ENCODE assay signal across 18 cellular contexts in the genomic region with DNA sequence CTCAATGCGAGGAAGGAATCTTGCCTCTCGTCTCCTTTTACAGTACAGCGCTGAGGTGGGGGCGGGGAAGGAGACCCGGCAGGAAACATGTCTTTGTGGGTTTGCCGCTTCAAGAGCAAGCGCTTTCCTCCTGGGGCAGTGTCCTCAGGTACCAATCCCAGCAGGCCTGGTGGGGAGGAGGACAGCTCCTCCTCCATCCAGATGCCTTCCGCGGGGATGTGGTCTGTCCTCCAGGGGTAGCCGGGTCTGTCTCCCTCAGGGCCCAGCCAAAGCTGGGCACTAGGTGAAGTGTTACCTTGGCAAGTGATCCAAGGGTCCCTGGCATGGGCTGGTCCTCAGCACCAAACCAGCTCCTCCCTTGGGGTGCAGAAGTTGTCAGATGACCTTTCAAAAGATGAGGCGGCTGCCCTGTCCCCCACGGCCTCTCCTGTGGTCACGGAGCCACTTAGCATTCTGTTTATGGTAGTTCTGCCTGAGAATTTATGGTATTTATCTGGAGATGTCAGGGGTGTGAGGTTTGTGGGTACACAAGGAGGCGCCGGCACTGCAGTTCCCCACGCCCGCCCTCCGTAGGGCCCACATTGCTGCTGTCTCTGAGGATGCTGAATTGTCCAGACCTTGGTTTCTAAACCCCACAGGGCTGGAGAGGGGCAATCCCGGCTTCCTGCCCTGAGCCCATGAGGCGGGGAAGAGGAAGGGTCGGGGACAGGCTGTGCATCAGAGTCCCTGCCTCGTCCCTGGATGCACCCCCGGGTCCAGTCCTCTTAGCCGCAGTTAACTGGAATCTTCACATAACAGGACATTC.
DNase-seq lines count a peak whose midpoint lies in the region; ATAC-seq, FAIRE-seq and TF ChIP-seq lines count a peak whose summit lies in the region.
"Had no signal": no experiment of that assay in that cellular context is flagged by ENCODE, and none has a peak within 500 bp of the region (broad histone marks: within the 10 kb centered on the region; RNA-seq: fewer than 3 reads in every experiment).

No MANE protein-coding gene starts in this region.

- CTCF ChIA-PET in T-cell (lab: Charles Lee): no interaction called here

- H3K4ac ChIP-seq in H9 (ENCODE audit: low read depth, low read length): no peak overlapping the region

- no CpG with 5 or more reads among the region's 24 CpGs for WGBS in H9 (ENCODE audit: extremely low coverage, insufficient read length, low lambda C conversion rate)
- 12 to 20% (median 14%) methylated on average over 16 to 24 of the region's 24 CpGs for WGBS in spleen, 5 donors

- H3K27me3 ChIP-seq in H9 (ENCODE audit: insufficient read depth, low read length) (peaks cover 18% of the 10 kb centered on the region; the same call in 1 of the 2 replicates), astrocyte (ENCODE audit: insufficient read depth, low read length) (peaks cover 33% of the 10 kb centered on the region), spleen (replicated peaks in 1 of 7) (peaks cover 0 to 95% (median 36%) of the 10 kb centered on the region in 7 donors)

- H3K9ac ChIP-seq in H9 (ENCODE audit: extremely low read depth, insufficient read length, low read length) (no peak overlapping the region), astrocyte (ENCODE audit: low read length) (no peak overlapping the region), kidney (ENCODE audit: low read length in 2 of 2) (no peak overlapping the region)

- H3K79me2 ChIP-seq in H9 (ENCODE audit: insufficient read depth, low read length) (no peaks in the 10 kb centered on the region), astrocyte (ENCODE audit: insufficient read depth, low read length) (no peaks in the 10 kb centered on the region)

- no peak overlapping the region for H2BK5ac ChIP-seq in H9 (ENCODE audit: insufficient read length, low read length)

- H4K91ac ChIP-seq in H9 (ENCODE audit: insufficient read length, low read depth, low read length): no peak overlapping the region

- H3K36me3 Mint-ChIP-seq in H9 (ENCODE audit: insufficient read depth in 1 of 3, low read depth in 3 of 3) (no peaks in the 10 kb centered on the region), astrocyte (ENCODE audit: low read depth, unreplicated experiment) (no peaks in the 10 kb centered on the region), T-cell (no peaks in the 10 kb centered on the region)
- H3K36me3 Mint-ChIP-seq: activated CD4-positive, alpha-beta memory T cell treated with anti-CD3 and anti-CD28 coated beads for 36 hours; activated naive CD4-positive, alpha-beta T cell treated with anti-CD3 and anti-CD28 coated beads, Interleukin-2, amount 50 U/mL, for 72 hours; IgD-negative memory B cell; naive thymus-derived CD4-positive, alpha-beta T cell had no signal

- H3K56ac ChIP-seq in H9 (ENCODE audit: insufficient read length, low read depth, low read length): no peak overlapping the region

- TF ChIP-seq CTCF in H9 (conservative IDR thresholded peaks at IDR 0.05) (no peak), astrocyte (IDR thresholded peaks at IDR 0.05; ENCODE audit: insufficient read depth, low read depth, low read length) (no peak), kidney (IDR thresholded peaks at IDR 0.05; ENCODE audit: borderline replicate concordance, extremely low read depth, insufficient read depth) (no peak), spleen (IDR thresholded peaks at IDR 0.05 in 8 of 11, conservative IDR thresholded peaks at IDR 0.05 in 3 of 11) (no peak), foreskin fibroblast (IDR thresholded peaks at IDR 0.05; ENCODE audit: low read depth, low read length) (no peak)

- H3K4me3 ChIP-seq in astrocyte (ENCODE audit: insufficient read depth, low read depth, low read length): no peak overlapping the region
- H3K4me3 ChIP-seq in kidney (ENCODE audit: low read length in 2 of 2): no peak overlapping the region
- H3K4me3 ChIP-seq in spleen: no peak overlapping the region
- H3K4me3 ChIP-seq in foreskin fibroblast (ENCODE audit: low read depth in 1 of 2, low read length in 2 of 2): no peak overlapping the region

- H3K23ac ChIP-seq in H9 (ENCODE audit: insufficient read length, low read depth, low read length): no peak overlapping the region

- H3K27me3 Mint-ChIP-seq in H9 (ENCODE audit: low read depth) (peaks cover 78% of the 10 kb centered on the region), astrocyte (ENCODE audit: low read depth, unreplicated experiment) (peaks cover 72% of the 10 kb centered on the region), T-cell (peaks cover 55 to 64% of the 10 kb centered on the region in 2 donors)

- H3K27ac Mint-ChIP-seq in H9 (no peak overlapping the region), astrocyte (ENCODE audit: unreplicated experiment) (no peak overlapping the region), T-cell (no peak overlapping the region)
- H3K27ac Mint-ChIP-seq: activated CD4-positive, alpha-beta memory T cell treated with anti-CD3 and anti-CD28 coated beads for 36 hours; activated naive CD4-positive, alpha-beta T cell treated with anti-CD3 and anti-CD28 coated beads, Interleukin-2, amount 50 U/mL, for 72 hours; HFFc6; naive thymus-derived CD4-positive, alpha-beta T cell had no signal

- no peak overlapping the region for H2BK20ac ChIP-seq in H9 (ENCODE audit: low read depth, low read length, poor library complexity, severe bottlenecking)

- no peak for FAIRE-seq in astrocyte (lab: Jason Lieb, UNC)
- FAIRE-seq in kidney (lab: Jason Lieb, UNC): no peak

- H3K36me3 ChIP-seq in astrocyte (ENCODE audit: insufficient read depth, low read length): no peaks in the 10 kb centered on the region
- H3K36me3 ChIP-seq in kidney (ENCODE audit: control insufficient read depth in 1 of 2, insufficient read depth in 2 of 2, low read length in 2 of 2): no peaks in the 10 kb centered on the region
- H3K36me3 ChIP-seq in spleen: no peaks in the 10 kb centered on the region
- H3K36me3 ChIP-seq: suprapubic skin had no signal

- H4K8ac ChIP-seq in H9 (replicated peaks; ENCODE audit: insufficient read length, low read depth, low read length): no peak overlapping the region

- POLR2A ChIA-PET in T-cell (lab: Charles Lee): no interaction called here

- H2BK120ac ChIP-seq in H9 (ENCODE audit: low read depth, low read length, poor library complexity, severe bottlenecking): no peak overlapping the region

- H3K4me1 Mint-ChIP-seq in H9: peaks cover 49 to 51% of the 10 kb centered on the region in 2 experiments
- H3K4me1 Mint-ChIP-seq in astrocyte (ENCODE audit: low read depth, unreplicated experiment): peaks cover 3% of the 10 kb centered on the region
- peaks cover 0 to 4% (median 1%) of the 10 kb centered on the region in 3 donors for H3K4me1 Mint-ChIP-seq in T-cell
- H3K4me1 Mint-ChIP-seq: IgD-negative memory B cell; naive thymus-derived CD4-positive, alpha-beta T cell had no signal

- no peak overlapping the region for H2AK5ac ChIP-seq in H9 (ENCODE audit: insufficient read length, low read length)

- no peak for TF ChIP-seq POLR2A in spleen (IDR thresholded peaks at IDR 0.05)

- ATAC-seq in T-cell (replicated peaks in 1 of 4): no peak
- ATAC-seq: activated naive CD4-positive, alpha-beta T cell treated with anti-CD3 and anti-CD28 coated beads, Interleukin-2, amount 50 U/mL, for 72 hours; naive thymus-derived CD4-positive, alpha-beta T cell had no signal

- no peak overlapping the region for H3K18ac ChIP-seq in H9 (ENCODE audit: insufficient read length, low read depth, low read length)

- peak overlapping the region; percentile 49 to 80 for H3K4me3 Mint-ChIP-seq in H9
- H3K4me3 Mint-ChIP-seq in astrocyte (ENCODE audit: unreplicated experiment): no peak overlapping the region
- no peak overlapping the region for H3K4me3 Mint-ChIP-seq in T-cell
- H3K4me3 Mint-ChIP-seq: activated CD4-positive, alpha-beta memory T cell treated with anti-CD3 and anti-CD28 coated beads for 36 hours; HFFc6; IgD-negative memory B cell; naive thymus-derived CD4-positive, alpha-beta T cell had no signal

- no peaks in the 10 kb centered on the region for H4K20me1 ChIP-seq in H9 (ENCODE audit: control insufficient read depth, insufficient read depth, insufficient read length)
- no peaks in the 10 kb centered on the region for H4K20me1 ChIP-seq in astrocyte (ENCODE audit: insufficient read depth, low read length)

- H3K79me1 ChIP-seq in H9 (ENCODE audit: insufficient read depth, low read depth, low read length, poor library complexity, severe bottlenecking): no peaks in the 10 kb centered on the region

- intact Hi-C loops in kidney (cut with DNase I) (no loop called here), spleen (cut with DNase I; ENCODE audit: low total_unique reads) (no loop called here)

- peaks cover 12% of the 10 kb centered on the region for H3K23me2 ChIP-seq in H9 (ENCODE audit: insufficient read length, low read depth, low read length, poor library complexity, severe bottlenecking)

- H2BK12ac ChIP-seq in H9 (ENCODE audit: insufficient read length, low read depth, low read length): no peak overlapping the region

- H2BK15ac ChIP-seq in H9 (ENCODE audit: low read depth, low read length): no peak overlapping the region

- DNase-seq in H9 (peak; percentile 84), astrocyte (ENCODE audit: low read depth) (no peak), kidney (peak; percentile 63), spleen (peak; percentile 50), NCI-H1092 (lab: John Stamatoyannopoulos, UW) (no peak), T-cell (no peak), foreskin fibroblast (no peak)
- DNase-seq: activated CD4-positive, alpha-beta memory T cell treated with anti-CD3 and anti-CD28 coated beads for 36 hours; activated T-cell treated with anti-CD3 and anti-CD28 coated beads, Interleukin-2, amount 50 U/mL, for 48 hours; head of caudate nucleus; HFFc6; naive thymus-derived CD4-positive, alpha-beta T cell; NCI-H1105 treated with DMSO at 0.1 percent for 48 hours; RPMI8226; stimulated activated CD4-positive, alpha-beta T cell treated with anti-CD3 and anti-CD28 coated beads, Interleukin-1b, Interleukin-23, amount 100 ng/mL, for 48 hours had no signal

- no peak overlapping the region for H3K27ac ChIP-seq in H9 (ENCODE audit: insufficient read length, low read depth, low read length)
- no peak overlapping the region for H3K27ac ChIP-seq in astrocyte (ENCODE audit: low read depth, low read length)
- H3K27ac ChIP-seq in kidney (ENCODE audit: low read depth in 2 of 2, low read length in 2 of 2): no peak overlapping the region
- no peak overlapping the region for H3K27ac ChIP-seq in spleen
- H3K27ac ChIP-seq: suprapubic skin had no signal

- H3K4me2 ChIP-seq in H9 (ENCODE audit: insufficient read depth, insufficient read length, low read length) (peak overlapping the region; percentile 83), astrocyte (ENCODE audit: low read length) (peak overlapping the region; percentile 81)

- no peak overlapping the region for H4K5ac ChIP-seq in H9 (ENCODE audit: insufficient read length, low read depth, low read length)

- H3K9me3 ChIP-seq in H9 (ENCODE audit: control insufficient read depth, low read depth, low read length): no peaks in the 10 kb centered on the region
- no peaks in the 10 kb centered on the region for H3K9me3 ChIP-seq in astrocyte (ENCODE audit: insufficient read depth, low read depth, low read length)
- H3K9me3 ChIP-seq in kidney (ENCODE audit: control insufficient read depth in 1 of 2, low read length in 2 of 2): no peaks in the 10 kb centered on the region
- no peaks in the 10 kb centered on the region for H3K9me3 ChIP-seq in spleen
- H3K9me3 ChIP-seq: suprapubic skin had no signal

- H3K14ac ChIP-seq in H9 (ENCODE audit: insufficient read depth, low read length): no peak overlapping the region

- peaks cover 5% of the 10 kb centered on the region; the same call in 1 of the 2 replicates for H3K4me1 ChIP-seq in H9 (ENCODE audit: insufficient read depth, low read length)
- H3K4me1 ChIP-seq in astrocyte (ENCODE audit: insufficient read depth, low read length): peaks cover 8% of the 10 kb centered on the region
- peaks cover 0 to 4% of the 10 kb centered on the region in 2 donors for H3K4me1 ChIP-seq in kidney (ENCODE audit: control insufficient read depth in 1 of 2, insufficient read depth in 1 of 2, low read depth in 1 of 2, low read length in 2 of 2)
- peaks cover 0 to 30% (median 9%) of the 10 kb centered on the region in 6 donors for H3K4me1 ChIP-seq in spleen

- H3T11ph ChIP-seq in H9 (ENCODE audit: low read length): no peak overlapping the region

- H3K9me3 Mint-ChIP-seq in H9: no peaks in the 10 kb centered on the region; a peak in 1 of 5 replicates
- no peaks in the 10 kb centered on the region for H3K9me3 Mint-ChIP-seq in astrocyte (ENCODE audit: unreplicated experiment)
- no peaks in the 10 kb centered on the region for H3K9me3 Mint-ChIP-seq in T-cell
- H3K9me3 Mint-ChIP-seq: activated CD4-positive, alpha-beta memory T cell treated with anti-CD3 and anti-CD28 coated beads for 36 hours; activated naive CD4-positive, alpha-beta T cell treated with anti-CD3 and anti-CD28 coated beads, Interleukin-2, amount 50 U/mL, for 72 hours; HFFc6; naive thymus-derived CD4-positive, alpha-beta T cell had no signal

- H2AFZ ChIP-seq in H9 (ENCODE audit: low read length) (no peak overlapping the region), astrocyte (ENCODE audit: low read depth, low read length) (no peak overlapping the region)

Comparison
In these comparisons a context has a peak if more than half of its experiments do, and no peak if none do; other contexts are left out.
1. DNase-seq: peak in H9 (single experiment), kidney (single experiment) and spleen (single experiment); none in astrocyte (single experiment), NCI-H1092 (single experiment), T-cell (0 of 34) and foreskin fibroblast (0 of 2).
2. H3K4me3 Mint-ChIP-seq: peak in H9 (2 of 2); none in astrocyte (single experiment) and T-cell (0 of 3).